Comparison of ENCODE assay signal across 11 cellular contexts in genomic region chr2:74576830-74577229, GRCh38. TPM values are rescaled to one million over a fixed set of nuclear protein-coding genes. Genes with fewer than 3 reads are reported as not detected.
DNase-seq lines count a peak whose midpoint lies in the region; ATAC-seq and TF ChIP-seq lines count a peak whose summit lies in the region.
"Had no signal": no experiment of that assay in that cellular context is flagged by ENCODE, and none has a peak within 500 bp of the region (broad histone marks: within the 10 kb centered on the region; RNA-seq: fewer than 3 reads in every experiment).

No MANE protein-coding gene starts in this region.

- DNase-seq in Right ventricle myocardium superior = no peak
- DNase-seq in cardiac septum (ENCODE audit: low spot score) = no peak
- peak; percentile 74 for DNase-seq in astrocyte of the hippocampus (ENCODE audit: low read depth, low spot score)
- no peak for DNase-seq in lung (ENCODE audit: low spot score)
- DNase-seq in brain microvascular endothelial cell = no peak
- no peak for DNase-seq in NCI-H446 treated with DMSO at 0.1 percent for 48 hours (lab: John Stamatoyannopoulos, UW)
- DNase-seq: stimulated activated CD4-positive, alpha-beta T cell treated with anti-CD3 and anti-CD28 coated beads, Interleukin-2, amount 100 ng/mL, for 48 hours had no signal

- TF ChIP-seq CTCF in lung (IDR thresholded peaks at IDR 0.05; ENCODE audit: control extremely low read depth, extremely low read depth) (no peak), brain microvascular endothelial cell (IDR thresholded peaks at IDR 0.05; ENCODE audit: low read depth, low read length, missing control alignments) (no peak)

- H3K4me3 ChIP-seq in lung (no peak overlapping the region), brain microvascular endothelial cell (ENCODE audit: low read depth, low read length) (no peak overlapping the region)

- in situ Hi-C loops in brain microvascular endothelial cell (cut with HindIII; ENCODE audit: low pct_ligation_motif_present, low sequenced_read_pairs) = no loop called here

- no peaks in the 10 kb centered on the region for H3K36me3 ChIP-seq in lung (ENCODE audit: control insufficient read depth in 2 of 2, insufficient read depth in 2 of 2, low read length in 2 of 2)
- H3K36me3 ChIP-seq in brain microvascular endothelial cell (replicated peaks) = no peaks in the 10 kb centered on the region

- ATAC-seq in Right ventricle myocardium superior (ENCODE audit: poor library complexity) (peak; percentile 83), lung (ENCODE audit: insufficient read depth, low FRiP score) (peak; percentile 49), GM19023 (IDR thresholded peaks at IDR 0.05; ENCODE audit: unreplicated experiment) (no peak), HG03520 (IDR thresholded peaks at IDR 0.05; ENCODE audit: unreplicated experiment) (no peak)

- intact Hi-C loops in Right ventricle myocardium superior (cut with DNase I) (no loop called here), cardiac septum (cut with DNase I) (no loop called here)

- no peaks in the 10 kb centered on the region for H3K9me3 ChIP-seq in lung (ENCODE audit: control insufficient read depth in 2 of 2, insufficient read depth in 1 of 2, low read length in 1 of 2)

- H3K4me1 ChIP-seq in lung (ENCODE audit: control insufficient read depth in 2 of 2, insufficient read depth in 2 of 2, low read length in 2 of 2) = no peaks in the 10 kb centered on the region

- H3K27ac ChIP-seq in lung (ENCODE audit: low read depth in 1 of 2, low read length in 1 of 2) (no peak overlapping the region), brain microvascular endothelial cell (no peak overlapping the region)
- H3K27ac ChIP-seq: KMS-11 had no signal

- WGBS in lung, 2 donors = 32 to 55% methylated on average over 2 of the region's 2 CpGs

- H3K27me3 ChIP-seq in lung (ENCODE audit: control insufficient read depth, insufficient read depth) (no peaks in the 10 kb centered on the region), brain microvascular endothelial cell (replicated peaks) (no peaks in the 10 kb centered on the region)

RNA-seq across cellular contexts. Expression of gene DOK1, which starts 22.3 kb away (rescaled TPM):
- total RNA-seq in Right ventricle myocardium superior = 3.8 TPM
- total RNA-seq in cardiac septum = 3.9 TPM
- total RNA-seq in lung = 10 to 100 TPM; 17.7 to 34.5 TPM
- polyA plus RNA-seq in lung = 10 to 100 TPM; 18.6 to 37.3 TPM

RNA-seq across cellular contexts. Expression of gene LOXL3, which starts 23.1 kb away (rescaled TPM):
- total RNA-seq in Right ventricle myocardium superior (3.6 TPM), cardiac septum (2.8 TPM), lung (10 to 100 TPM in 1 of 2 donors, 1 to 10 TPM in 1; 5.9 to 11.1 TPM)
- polyA plus RNA-seq in lung = 1 to 10 TPM; 2.9 to 7.3 TPM

RNA-seq across cellular contexts. Expression of gene HTRA2, which starts 47.1 kb away (rescaled TPM):
- 28.5 TPM for total RNA-seq in Right ventricle myocardium superior
- 25.0 TPM for total RNA-seq in cardiac septum
- total RNA-seq in lung = 10 to 100 TPM; 26.6 to 32.4 TPM
- polyA plus RNA-seq in lung = 10 to 100 TPM; 30.7 to 42.1 TPM

RNA-seq across cellular contexts. Expression of gene AUP1, which starts 47.3 kb away (rescaled TPM):
- 43.2 TPM for total RNA-seq in Right ventricle myocardium superior
- total RNA-seq in cardiac septum = 50.0 TPM
- 100 to 1,000 TPM in 1 of 2 donors, 10 to 100 TPM in 1; 65.6 to 102 TPM for total RNA-seq in lung
- 100 to 1,000 TPM; 156 to 185 TPM for polyA plus RNA-seq in lung

RNA-seq across cellular contexts. Expression of gene DQX1, which starts 50.8 kb away (rescaled TPM):
- total RNA-seq in Right ventricle myocardium superior = not detected
- total RNA-seq in cardiac septum = not detected
- under 1 TPM in 1 of 2 donors, not detected in 1; 0.34 TPM for total RNA-seq in lung
- under 1 TPM; 0.12 to 0.17 TPM for polyA plus RNA-seq in lung
- polyA plus RNA-seq: CD4-positive, CD25-positive, alpha-beta regulatory T cell had no signal

Comparison
In these comparisons a context has a peak if more than half of its experiments do, and no peak if none do; other contexts are left out.
1. ATAC-seq: peak in Right ventricle myocardium superior (single experiment) and lung (single experiment); none in GM19023 (single experiment) and HG03520 (single experiment).